ENCODE assay signal across 30 cellular contexts in genomic region chr5:145911164-145911563, GRCh38. TPM values are rescaled to one million over a fixed set of nuclear protein-coding genes. Genes with fewer than 3 reads are reported as not detected.
DNase-seq lines count a peak whose midpoint lies in the region; ATAC-seq, FAIRE-seq and TF ChIP-seq lines count a peak whose summit lies in the region.
"Had no signal": no experiment of that assay in that cellular context is flagged by ENCODE, and none has a peak within 500 bp of the region (broad histone marks: within the 10 kb centered on the region; RNA-seq: fewer than 3 reads in every experiment).

No MANE protein-coding gene starts in this region.

- H3K9me3 ChIP-seq in IMR-90 (ENCODE audit: control insufficient read depth, insufficient read depth, low read length) (no peaks in the 10 kb centered on the region), H1 (ENCODE audit: insufficient read depth in 2 of 2, low read depth in 1 of 2, low read length in 1 of 2) (no peaks in the 10 kb centered on the region)
- H3K9me3 ChIP-seq: BE2C, BLaER1 had no signal

- H4K91ac ChIP-seq in IMR-90 (ENCODE audit: insufficient read depth, low read depth, low read length) = no peak overlapping the region
- H4K91ac ChIP-seq in H1 (replicated peaks; ENCODE audit: insufficient read length, low read length) = no peak overlapping the region

- H3K27me3 ChIP-seq in IMR-90 (ENCODE audit: control insufficient read depth, insufficient read depth, low read length) (peaks cover 8% of the 10 kb centered on the region), H1 (replicated peaks in 1 of 4; ENCODE audit: control insufficient read depth in 3 of 4, extremely low read depth in 1 of 4, insufficient read depth in 3 of 4, low read length in 3 of 4) (no peaks in the 10 kb centered on the region)
- H3K27me3 ChIP-seq: BE2C, BLaER1 had no signal

- H3K4me3 ChIP-seq in IMR-90 (ENCODE audit: insufficient read depth, low read depth, low read length) (no peak overlapping the region), H1 (ENCODE audit: extremely low read depth in 1 of 4, insufficient read depth in 2 of 4, low read depth in 3 of 4, low read length in 4 of 4) (no peak overlapping the region)
- H3K4me3 ChIP-seq: BLaER1, GM12878 had no signal

- TF ChIP-seq CTCF in Calu3 (IDR thresholded peaks at IDR 0.05; ENCODE audit: unreplicated experiment) (no peak), IMR-90 (conservative IDR thresholded peaks at IDR 0.05; ENCODE audit: low read depth, low read length) (no peak), H1 (IDR thresholded peaks at IDR 0.05; ENCODE audit: control extremely low read depth in 1 of 3, insufficient read depth in 1 of 3, low read depth in 1 of 3, low read length in 3 of 3) (no peak), nephron progenitor cell (IDR thresholded peaks at IDR 0.05) (no peak)

- H4K20me1 ChIP-seq in IMR-90 (ENCODE audit: insufficient read depth, low read length) (no peaks in the 10 kb centered on the region), H1 (replicated peaks in 1 of 2; ENCODE audit: control insufficient read depth in 1 of 2, insufficient read depth in 2 of 2, low read length in 2 of 2) (no peaks in the 10 kb centered on the region)
- H4K20me1 ChIP-seq: BLaER1 had no signal

- no peak overlapping the region for H2AK5ac ChIP-seq in IMR-90 (ENCODE audit: low read depth, low read length)
- H2AK5ac ChIP-seq in H1 (ENCODE audit: low read depth, low read length) = no peak overlapping the region

- H3K27me3 Mint-ChIP-seq in Calu3 (ENCODE audit: unreplicated experiment) (no peaks in the 10 kb centered on the region), nephron progenitor cell (ENCODE audit: low read depth, poor library complexity) (peaks cover 16% of the 10 kb centered on the region)

- dilution Hi-C loops in IMR-90 (cut with HindIII; ENCODE audit: low sequenced_read_pairs, unreplicated experiment) = no loop called here

- H3K23ac ChIP-seq in IMR-90 (ENCODE audit: low read depth, low read length) (no peak overlapping the region), H1 (ENCODE audit: insufficient read length) (no peak overlapping the region)

- no peak overlapping the region for H3K4me3 Mint-ChIP-seq in Calu3 (ENCODE audit: low read depth, unreplicated experiment)
- no peak overlapping the region for H3K4me3 Mint-ChIP-seq in nephron progenitor cell
- H3K4me3 Mint-ChIP-seq: CD4-positive, alpha-beta memory T cell; CD4-positive, CD25-positive, alpha-beta regulatory T cell; CD8-positive, alpha-beta memory T cell had no signal

- H2AK9ac ChIP-seq in IMR-90 (replicated peaks; ENCODE audit: low read depth, low read length, poor library complexity) = no peak overlapping the region

- CTCF ChIA-PET in Calu3 (lab: Charles Lee) = no interaction called here
- CTCF ChIA-PET in IMR-90 (lab: Yijun Ruan, JAX) = no interaction called here
- CTCF ChIA-PET in H1 (lab: Charles Lee; ENCODE audit: partially characterized antibody) = interaction anchor here (0.7 to 1.3 kb wide), 5 partner anchors 81 to 230 kb away, joined by 3 to 4 read pairs (median 3); no protein-coding TSS in a partner anchor

- POLR2A ChIA-PET in IMR-90 (lab: Charles Lee; ENCODE audit: unreplicated experiment) = no interaction called here
- POLR2A ChIA-PET in H1 (lab: Charles Lee; ENCODE audit: partially characterized antibody) = no interaction called here

- WGBS in IMR-90 (ENCODE audit: extremely low coverage in 2 of 2, insufficient read length in 1 of 2), 2 experiments = 49% methylated on average over 3 of the region's 6 CpGs; no CpG with 5 or more reads in 1 of the 2 experiments
- WGBS in H1 (ENCODE audit: extremely low coverage in 1 of 2, insufficient coverage in 1 of 2, insufficient read length in 1 of 2, insufficient replicate concordance in 2 of 2, low coverage in 1 of 2, low lambda C conversion rate in 2 of 2, missing lambda C conversion rate in 1 of 2), 2 experiments = 82% methylated on average over 6 of the region's 6 CpGs; no CpG with 5 or more reads in 1 of the 2 experiments

- H4K8ac ChIP-seq in IMR-90 (ENCODE audit: low read depth in 2 of 2, low read length in 2 of 2) (no peak overlapping the region), H1 (ENCODE audit: extremely low read depth, insufficient read depth, low read length) (no peak overlapping the region)

- H3K36me3 ChIP-seq in IMR-90 (ENCODE audit: control insufficient read depth, insufficient read depth, low read length) (no peaks in the 10 kb centered on the region), H1 (ENCODE audit: control insufficient read depth in 2 of 4, insufficient read depth in 4 of 4, low read length in 3 of 4) (no peaks in the 10 kb centered on the region)
- H3K36me3 ChIP-seq: BE2C, BLaER1 had no signal

- H3K4me1 Mint-ChIP-seq in Calu3 (ENCODE audit: low read depth, unreplicated experiment) (peaks cover 7% of the 10 kb centered on the region), nephron progenitor cell (peaks cover 11% of the 10 kb centered on the region)
- H3K4me1 Mint-ChIP-seq: CD14-positive monocyte; CD4-positive, alpha-beta memory T cell; CD8-positive, alpha-beta memory T cell had no signal

- H2BK20ac ChIP-seq in IMR-90 (ENCODE audit: low read depth, low read length) (no peak overlapping the region), H1 (ENCODE audit: low read length) (no peak overlapping the region)

- no peaks in the 10 kb centered on the region for H3K36me3 Mint-ChIP-seq in Calu3 (ENCODE audit: insufficient read depth, unreplicated experiment)
- no peaks in the 10 kb centered on the region for H3K36me3 Mint-ChIP-seq in nephron progenitor cell (ENCODE audit: low read depth)
- H3K36me3 Mint-ChIP-seq: CD14-positive monocyte; CD4-positive, alpha-beta memory T cell; CD4-positive, CD25-positive, alpha-beta regulatory T cell; CD8-positive, alpha-beta memory T cell had no signal

- no peak overlapping the region for H3K9ac ChIP-seq in IMR-90 (ENCODE audit: low read depth, low read length)
- H3K9ac ChIP-seq in H1 (replicated peaks in 1 of 4; ENCODE audit: extremely low read depth in 1 of 4, low read depth in 3 of 4, low read length in 3 of 4) = no peak overlapping the region
- H3K9ac ChIP-seq: BLaER1 had no signal

- H2BK15ac ChIP-seq in IMR-90 (ENCODE audit: low read depth, low read length) (no peak overlapping the region), H1 (ENCODE audit: low read length) (no peak overlapping the region)

- in situ Hi-C loops in IMR-90 (cut with MboI; ENCODE audit: low sequenced_read_pairs) = no loop called here

- H3K18ac ChIP-seq in IMR-90 (ENCODE audit: low read depth, low read length) (no peak overlapping the region), H1 (ENCODE audit: extremely low read depth, low read length) (no peak overlapping the region)

- H3K27ac Mint-ChIP-seq in Calu3 (ENCODE audit: unreplicated experiment) (peak overlapping the region; percentile 39), nephron progenitor cell (peak overlapping the region; percentile 3)
- H3K27ac Mint-ChIP-seq: CD4-positive, alpha-beta memory T cell; CD4-positive, CD25-positive, alpha-beta regulatory T cell; CD8-positive, alpha-beta memory T cell had no signal

- H3K9me3 Mint-ChIP-seq in Calu3 (ENCODE audit: low read depth, unreplicated experiment) = no peaks in the 10 kb centered on the region
- no peaks in the 10 kb centered on the region for H3K9me3 Mint-ChIP-seq in nephron progenitor cell
- H3K9me3 Mint-ChIP-seq: CD14-positive monocyte; CD4-positive, alpha-beta memory T cell; CD8-positive, alpha-beta memory T cell had no signal

- H3K23me2 ChIP-seq in H1 (ENCODE audit: low read depth, low read length) = no peaks in the 10 kb centered on the region

- H3K56ac ChIP-seq in IMR-90 (ENCODE audit: extremely low read depth, insufficient read depth, low read length) (no peak overlapping the region), H1 (replicated peaks; ENCODE audit: insufficient read length, low read depth, low read length) (no peak overlapping the region)

- FAIRE-seq in H1 (lab: Jason Lieb, UNC) = no peak
- FAIRE-seq: A204.1, D721Med, GM12878, GM12892, GM18507 had no signal

- H3K4ac ChIP-seq in IMR-90 (ENCODE audit: low read depth, low read length) (no peak overlapping the region), H1 (replicated peaks; ENCODE audit: insufficient read length, low read depth, low read length) (no peak overlapping the region)

- H2BK120ac ChIP-seq in IMR-90 (ENCODE audit: low read depth, low read length) (no peak overlapping the region), H1 (replicated peaks; ENCODE audit: low read depth, low read length) (no peak overlapping the region)

- H3K4me1 ChIP-seq in IMR-90 (ENCODE audit: control insufficient read depth, insufficient read depth, low read length) (no peaks in the 10 kb centered on the region), H1 (replicated peaks in 1 of 4; ENCODE audit: control insufficient read depth in 3 of 4, insufficient read depth in 4 of 4, low read length in 3 of 4) (no peaks in the 10 kb centered on the region)
- H3K4me1 ChIP-seq: BE2C, BLaER1 had no signal

- H3K27ac ChIP-seq in IMR-90 (ENCODE audit: insufficient read depth, low read length) (no peak overlapping the region), H1 (ENCODE audit: low read depth, low read length) (no peak overlapping the region)
- H3K27ac ChIP-seq: BLaER1 had no signal

- H3K79me2 ChIP-seq in H1 (ENCODE audit: control insufficient read depth in 1 of 2, insufficient read depth in 2 of 2, low read length in 2 of 2) = no peaks in the 10 kb centered on the region

- H4K5ac ChIP-seq in IMR-90 (ENCODE audit: low read depth, low read length) (no peak overlapping the region), H1 (ENCODE audit: insufficient read length, low read depth, low read length) (no peak overlapping the region)

- no peak overlapping the region for H2BK5ac ChIP-seq in IMR-90 (ENCODE audit: low read depth, low read length, poor library complexity, severe bottlenecking)
- no peak overlapping the region for H2BK5ac ChIP-seq in H1 (ENCODE audit: low read depth, low read length)

- no peak overlapping the region for H3K14ac ChIP-seq in IMR-90 (replicated peaks; ENCODE audit: low read depth, low read length)
- no peak overlapping the region for H3K14ac ChIP-seq in H1 (ENCODE audit: insufficient read length)

- no peak overlapping the region for H3K4me2 ChIP-seq in IMR-90 (ENCODE audit: low read depth, low read length)
- H3K4me2 ChIP-seq in H1 (ENCODE audit: insufficient read depth in 1 of 2, low read depth in 2 of 2, low read length in 2 of 2) = no peak overlapping the region
- H3K4me2 ChIP-seq: BLaER1 had no signal

- H3K9me1 ChIP-seq in IMR-90 (ENCODE audit: insufficient read depth, low read length) = no peaks in the 10 kb centered on the region

- no peak for ATAC-seq in IMR-90 (ENCODE audit: low read depth)
- ATAC-seq: GM12878 had no signal

- H2AFZ ChIP-seq in IMR-90 (replicated peaks; ENCODE audit: low read length, poor library complexity) = peak overlapping the region; percentile 28
- H2AFZ ChIP-seq in H1 (ENCODE audit: low read length) = 0 out of 2 replicates have a peak overlapping the region, but pooled peaks have one; percentile 3

- DNase-seq in Calu3 (no peak), IMR-90 (no peak), H1 (ENCODE audit: low read depth in 1 of 2, low spot score in 2 of 2) (no peak), nephron progenitor cell (peak; percentile 12), NCI-H526 treated with DMSO at 0.1 percent for 48 hours (lab: John Stamatoyannopoulos, UW) (no peak), DMS53 (lab: John Stamatoyannopoulos, UW) (no peak)
- DNase-seq in stimulated activated CD8-positive, alpha-beta memory T cell treated with anti-CD3 and anti-CD28 coated beads, Interleukin-4, amount 100 ng/mL, for 48 hours = no peak
- DNase-seq: 8988T; ACHN; BE2C; C1 segment of cervical spinal cord; CD4-positive, alpha-beta memory T cell; CD4-positive, CD25-positive, alpha-beta regulatory T cell; CD8-positive, alpha-beta memory T cell; COR-L47; DMS79; DND-41; EL; GDM1 had no signal

- TF ChIP-seq POLR2A in IMR-90 (IDR thresholded peaks at IDR 0.05; ENCODE audit: low read depth, low read length) = no peak
- TF ChIP-seq POLR2A in H1 (IDR thresholded peaks at IDR 0.05; ENCODE audit: control extremely low read depth in 1 of 2, low read depth in 2 of 2, low read length in 2 of 2) = no peak

- no TSS peak for BruUV-seq in Calu3 (replicated peaks; lab: Mats Ljungman, UMichigan)
- BruUV-seq in IMR-90 (replicated peaks; lab: Mats Ljungman, UMichigan) = no TSS peak

- intact Hi-C loops in Calu3 (cut with micrococcal nuclease; ENCODE audit: unreplicated experiment) (no loop called here), IMR-90 (cut with micrococcal nuclease) (no loop called here)

- no peak for TF ChIP-seq EP300 in H1 (IDR thresholded peaks at IDR 0.05; ENCODE audit: borderline replicate concordance in 1 of 2, low read depth in 2 of 2, low read length in 2 of 2)

- H3K79me1 ChIP-seq in IMR-90 (ENCODE audit: low read depth in 1 of 2, low read length in 2 of 2) (no peaks in the 10 kb centered on the region), H1 (ENCODE audit: low read depth, low read length) (no peaks in the 10 kb centered on the region)

- no peak for TF ChIP-seq RAD21 in IMR-90 (IDR thresholded peaks at IDR 0.05; ENCODE audit: low read length)
- TF ChIP-seq RAD21 in H1 (IDR thresholded peaks at IDR 0.05 in 1 of 2, conservative IDR thresholded peaks at IDR 0.05 in 1 of 2; ENCODE audit: low read depth in 2 of 2, low read length in 2 of 2) = no peak

- H2BK12ac ChIP-seq in H1 (ENCODE audit: low read depth, low read length) = no peak overlapping the region

RNA-seq across cellular contexts. Expression of gene SH3RF2, which starts 25.2 kb away (rescaled TPM):
- 21.9 and 25.1 TPM in 2 replicates for total RNA-seq in Calu3 (2022)
- total RNA-seq in IMR-90 (2012; rRNA removed) = 1.1 and 1.3 TPM in 2 replicates
- polyA plus RNA-seq in IMR-90 (2012; rRNA removed) = 1.3 and 1.7 TPM in 2 replicates
- 0.49 and 0.74 TPM in 2 replicates for polyA plus RNA-seq in IMR-90 (2012; cell fraction: cytosol; rRNA removed)
- 4.1 and 4.6 TPM in 2 replicates for polyA plus RNA-seq in IMR-90 (2012; cell fraction: nucleus; rRNA removed; ENCODE audit: low replicate concordance)
- total RNA-seq in H1 (2021; fragmentation: NEBNext Ultra II Directional; extraction: Animal tissue kit (Norgen Biotek cat#: 25700)) = 0.65 and 0.95 TPM in 2 replicates
- polyA plus RNA-seq in H1 (2011; rRNA removed) = 0.80 and 1.0 TPM in 2 replicates
- 0.90 TPM for polyA plus RNA-seq in H1 (2011; cell fraction: cytosol; rRNA removed)
- 2.2 TPM for polyA plus RNA-seq in H1 (2011; cell fraction: nucleus; rRNA removed)
- 0.70 to 1.0 TPM (median 0.86 TPM) in 4 replicates for polyA plus RNA-seq in H1 (2012, experiment 1 of 2)
- polyA plus RNA-seq in H1 (2012, experiment 2 of 2) = 0.96 TPM
- polyA plus RNA-seq in H1 (2013, experiment 1 of 2) = 1.4 TPM
- polyA plus RNA-seq in H1 (2013, experiment 2 of 2) = 1.3 TPM
- 2.2 and 2.5 TPM in 2 replicates for polyA minus RNA-seq in H1 (2011; rRNA and poly(A)+ RNA removed)
- 0.22 TPM for polyA minus RNA-seq in H1 (2011; cell fraction: cytosol; rRNA and poly(A)+ RNA removed)
- 4.5 TPM for polyA minus RNA-seq in H1 (2011; cell fraction: nucleus; rRNA and poly(A)+ RNA removed)
- total RNA-seq: CD4-positive, alpha-beta memory T cell had no signal
- polyA plus RNA-seq: CD14-positive monocyte; CD4-positive, alpha-beta memory T cell; GM12878 had no signal

RNA-seq across cellular contexts. Expression of gene GRXCR2, which starts 38.4 kb away (rescaled TPM):
- not detected in 2 replicates for total RNA-seq in Calu3 (2022)
- not detected in 2 replicates for total RNA-seq in IMR-90 (2012; rRNA removed)
- not detected in 2 replicates for polyA plus RNA-seq in IMR-90 (2012; rRNA removed)
- not detected in 2 replicates for polyA plus RNA-seq in IMR-90 (2012; cell fraction: cytosol; rRNA removed)
- polyA plus RNA-seq in IMR-90 (2012; cell fraction: nucleus; rRNA removed; ENCODE audit: low replicate concordance) = not detected in 2 replicates
- not detected in 2 replicates for total RNA-seq in H1 (2021; fragmentation: NEBNext Ultra II Directional; extraction: Animal tissue kit (Norgen Biotek cat#: 25700))
- not detected in 2 replicates for polyA plus RNA-seq in H1 (2011; rRNA removed)
- not detected for polyA plus RNA-seq in H1 (2011; cell fraction: cytosol; rRNA removed)
- polyA plus RNA-seq in H1 (2011; cell fraction: nucleus; rRNA removed) = not detected
- not detected in 4 replicates for polyA plus RNA-seq in H1 (2012, experiment 1 of 2)
- not detected for polyA plus RNA-seq in H1 (2012, experiment 2 of 2)
- not detected for polyA plus RNA-seq in H1 (2013, experiment 1 of 2)
- polyA plus RNA-seq in H1 (2013, experiment 2 of 2) = not detected
- not detected in 2 replicates for polyA minus RNA-seq in H1 (2011; rRNA and poly(A)+ RNA removed)
- polyA minus RNA-seq in H1 (2011; cell fraction: cytosol; rRNA and poly(A)+ RNA removed) = not detected
- polyA minus RNA-seq in H1 (2011; cell fraction: nucleus; rRNA and poly(A)+ RNA removed) = not detected
- total RNA-seq: A673; CD4-positive, alpha-beta memory T cell; CD4-positive, CD25-positive, alpha-beta regulatory T cell; CD8-positive, alpha-beta memory T cell; Daoy; G401; GM12878 had no signal
- polyA plus RNA-seq: AG04450; CD14-positive monocyte; CD4-positive, alpha-beta memory T cell; CD8-positive, alpha-beta memory T cell; GM12878 had no signal

Comparison
In these comparisons a context has a peak if more than half of its experiments do, and no peak if none do; other contexts are left out.
1. RNA of gene SH3RF2, which starts 25.2 kb away (total RNA-seq): 21.9 to 25.1 TPM in Calu3; 1.1 to 1.3 TPM in IMR-90 and 0.65 to 0.95 TPM in H1; every median in the first group is over 10 times any median in the second.